In the genomic region with DNA sequence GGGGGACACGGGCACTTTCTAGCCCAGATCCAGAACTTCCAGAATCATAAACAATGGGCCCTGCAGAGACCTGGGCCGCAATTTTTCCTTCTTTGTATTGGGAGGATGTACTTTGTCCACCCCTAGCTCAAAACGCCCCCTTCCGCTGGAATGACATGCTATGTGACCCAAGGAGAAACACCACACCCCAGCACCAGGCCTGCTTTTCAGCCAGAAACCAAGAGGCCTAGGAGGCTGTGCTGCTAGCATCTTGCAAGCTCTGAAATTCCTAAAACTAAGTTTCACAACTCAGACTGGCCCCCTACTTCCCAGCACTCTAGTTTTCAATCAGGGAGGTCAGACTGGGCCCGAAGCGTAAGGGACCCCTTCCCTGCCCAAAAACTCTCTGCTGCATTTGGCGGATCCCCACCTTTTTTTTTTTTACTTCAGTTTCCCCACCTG, we compare ENCODE assay signal across 8 cellular contexts. TPM values are rescaled to one million over a fixed set of nuclear protein-coding genes. Genes with fewer than 3 reads are reported as not detected.
DNase-seq lines count a peak whose midpoint lies in the region; ATAC-seq and TF ChIP-seq lines count a peak whose summit lies in the region.

No MANE protein-coding gene starts in this region.

- ATAC-seq in HG03432 (IDR thresholded peaks at IDR 0.05; ENCODE audit: unreplicated experiment) = peak; percentile 7
- ATAC-seq in lung (ENCODE audit: insufficient read depth, low FRiP score) = no peak
- ATAC-seq in GM21825 (IDR thresholded peaks at IDR 0.05; ENCODE audit: unreplicated experiment) = no peak

- peak overlapping the region; percentile 86 for H3K4me3 Mint-ChIP-seq in dendritic cell treated with granulocyte-macrophage colony-stimulating factor and Interleukin-4, amounts not matched to agents 40 ng/mL and 50 ng/mL, for 4 days

- no peaks in the 10 kb centered on the region for H3K27me3 Mint-ChIP-seq in dendritic cell treated with granulocyte-macrophage colony-stimulating factor and Interleukin-4, amounts not matched to agents 40 ng/mL and 50 ng/mL, for 4 days

- peaks cover 16% of the 10 kb centered on the region for H3K36me3 Mint-ChIP-seq in dendritic cell treated with granulocyte-macrophage colony-stimulating factor and Interleukin-4, amounts not matched to agents 40 ng/mL and 50 ng/mL, for 4 days (ENCODE audit: low read depth)

- DNase-seq in EH (ENCODE audit: low read depth) = peak; percentile 74
- DNase-seq in SJCRH30 = peak; percentile 71 to 74
- peak; percentile 52 for DNase-seq in lung (ENCODE audit: low spot score)
- no peak for DNase-seq in cerebellum (ENCODE audit: low spot score)

- H3K9me3 ChIP-seq in SJCRH30 (replicated peaks) = no peaks in the 10 kb centered on the region
- H3K9me3 ChIP-seq in lung (ENCODE audit: control insufficient read depth in 2 of 2, insufficient read depth in 1 of 2, low read length in 1 of 2) = no peaks in the 10 kb centered on the region
- H3K9me3 ChIP-seq in thymus (ENCODE audit: control insufficient read depth) = no peaks in the 10 kb centered on the region

- H3K4me1 Mint-ChIP-seq in dendritic cell treated with granulocyte-macrophage colony-stimulating factor and Interleukin-4, amounts not matched to agents 40 ng/mL and 50 ng/mL, for 4 days (ENCODE audit: low read depth) = peaks cover 64% of the 10 kb centered on the region

- no peaks in the 10 kb centered on the region for H3K9me3 Mint-ChIP-seq in dendritic cell treated with granulocyte-macrophage colony-stimulating factor and Interleukin-4, amounts not matched to agents 40 ng/mL and 50 ng/mL, for 4 days

- H3K36me3 ChIP-seq in SJCRH30 (no peaks in the 10 kb centered on the region), lung (ENCODE audit: control insufficient read depth in 2 of 2, insufficient read depth in 2 of 2, low read length in 2 of 2) (no peaks in the 10 kb centered on the region), thymus (ENCODE audit: control insufficient read depth, insufficient read depth) (peaks cover 3% of the 10 kb centered on the region)

- 1 to 2% methylated on average over 7 of the region's 7 CpGs for WGBS in lung, 2 donors
- WGBS in thymus = 3% methylated on average over 7 of the region's 7 CpGs

- H3K4me3 ChIP-seq in SJCRH30 = peak overlapping the region; percentile 85
- peak overlapping the region; percentile 78 for H3K4me3 ChIP-seq in lung
- H3K4me3 ChIP-seq in thymus (ENCODE audit: low read length) = peak overlapping the region; percentile 94

- H3K4me1 ChIP-seq in SJCRH30 (peaks cover 15% of the 10 kb centered on the region), lung (ENCODE audit: control insufficient read depth in 2 of 2, insufficient read depth in 2 of 2, low read length in 2 of 2) (peaks cover 4 to 25% of the 10 kb centered on the region in 2 donors), thymus (ENCODE audit: control insufficient read depth, insufficient read depth, low read length) (peaks cover 32% of the 10 kb centered on the region)

- no peak for TF ChIP-seq CTCF in lung (IDR thresholded peaks at IDR 0.05; ENCODE audit: control extremely low read depth, extremely low read depth)

- H3K27ac ChIP-seq in SJCRH30 (peak overlapping the region; percentile 60), lung (ENCODE audit: low read depth in 1 of 2, low read length in 1 of 2) (peak overlapping the region; percentile 92 to 98), thymus (ENCODE audit: low read depth) (peak overlapping the region; percentile 96)

- peak overlapping the region; percentile 96 for H3K27ac Mint-ChIP-seq in dendritic cell treated with granulocyte-macrophage colony-stimulating factor and Interleukin-4, amounts not matched to agents 40 ng/mL and 50 ng/mL, for 4 days

- intact Hi-C loops in dendritic cell treated with granulocyte-macrophage colony-stimulating factor and Interleukin-4, amounts not matched to agents 40 ng/mL and 50 ng/mL, for 4 days (cut with micrococcal nuclease) = loop anchor here (10.0 kb wide), 1 partner anchor 118 kb away; a partner anchor contains a TSS

- no peaks in the 10 kb centered on the region for H3K27me3 ChIP-seq in SJCRH30
- H3K27me3 ChIP-seq in lung (ENCODE audit: control insufficient read depth, insufficient read depth) = no peaks in the 10 kb centered on the region
- no peaks in the 10 kb centered on the region for H3K27me3 ChIP-seq in thymus (ENCODE audit: control insufficient read depth, insufficient read depth)

RNA-seq across cellular contexts. Expression of a gene that starts 0.5 kb away (rescaled TPM):
- total RNA-seq in SJCRH30 (2014; rRNA removed; shearing (Covaris generic)) = 378 and 427 TPM in 2 replicates
- total RNA-seq in lung (100 to 1,000 TPM in 1 of 2 donors, 10 to 100 TPM in 1; 67.7 to 114 TPM), cerebellum (55.1 TPM)
- polyA plus RNA-seq in lung (100 to 1,000 TPM; 114 to 217 TPM), thymus (147 TPM)

RNA-seq across cellular contexts. Expression of a gene that starts 18.1 kb away (rescaled TPM):
- total RNA-seq in SJCRH30 (2014; rRNA removed; shearing (Covaris generic)) = 8.7 and 11.7 TPM in 2 replicates
- total RNA-seq in lung (10 to 100 TPM; 14.0 to 41.6 TPM), cerebellum (13.4 TPM)
- polyA plus RNA-seq in lung (10 to 100 TPM; 13.0 to 15.9 TPM), thymus (14.8 TPM)

RNA-seq across cellular contexts. Expression of a gene that starts 40.9 kb away (rescaled TPM):
- 70.1 and 94.9 TPM in 2 replicates for total RNA-seq in SJCRH30 (2014; rRNA removed; shearing (Covaris generic))
- total RNA-seq in lung (100 to 1,000 TPM; 209 to 290 TPM), cerebellum (60.1 TPM)
- polyA plus RNA-seq in lung (100 to 1,000 TPM; 161 to 204 TPM), thymus (88.3 TPM)

RNA-seq across cellular contexts. Expression of a gene that starts 48.1 kb away (rescaled TPM):
- 0.03 and 0.06 TPM in 2 replicates for total RNA-seq in SJCRH30 (2014; rRNA removed; shearing (Covaris generic))
- total RNA-seq in lung (1 to 10 TPM; 1.3 to 5.5 TPM), cerebellum (2.9 TPM)
- polyA plus RNA-seq in lung (1 to 10 TPM in 1 of 2 donors, under 1 TPM in 1; 0.69 to 5.2 TPM), thymus (5.0 TPM)
